Comparison of ENCODE assay signal across 7 cellular contexts in the genomic region with DNA sequence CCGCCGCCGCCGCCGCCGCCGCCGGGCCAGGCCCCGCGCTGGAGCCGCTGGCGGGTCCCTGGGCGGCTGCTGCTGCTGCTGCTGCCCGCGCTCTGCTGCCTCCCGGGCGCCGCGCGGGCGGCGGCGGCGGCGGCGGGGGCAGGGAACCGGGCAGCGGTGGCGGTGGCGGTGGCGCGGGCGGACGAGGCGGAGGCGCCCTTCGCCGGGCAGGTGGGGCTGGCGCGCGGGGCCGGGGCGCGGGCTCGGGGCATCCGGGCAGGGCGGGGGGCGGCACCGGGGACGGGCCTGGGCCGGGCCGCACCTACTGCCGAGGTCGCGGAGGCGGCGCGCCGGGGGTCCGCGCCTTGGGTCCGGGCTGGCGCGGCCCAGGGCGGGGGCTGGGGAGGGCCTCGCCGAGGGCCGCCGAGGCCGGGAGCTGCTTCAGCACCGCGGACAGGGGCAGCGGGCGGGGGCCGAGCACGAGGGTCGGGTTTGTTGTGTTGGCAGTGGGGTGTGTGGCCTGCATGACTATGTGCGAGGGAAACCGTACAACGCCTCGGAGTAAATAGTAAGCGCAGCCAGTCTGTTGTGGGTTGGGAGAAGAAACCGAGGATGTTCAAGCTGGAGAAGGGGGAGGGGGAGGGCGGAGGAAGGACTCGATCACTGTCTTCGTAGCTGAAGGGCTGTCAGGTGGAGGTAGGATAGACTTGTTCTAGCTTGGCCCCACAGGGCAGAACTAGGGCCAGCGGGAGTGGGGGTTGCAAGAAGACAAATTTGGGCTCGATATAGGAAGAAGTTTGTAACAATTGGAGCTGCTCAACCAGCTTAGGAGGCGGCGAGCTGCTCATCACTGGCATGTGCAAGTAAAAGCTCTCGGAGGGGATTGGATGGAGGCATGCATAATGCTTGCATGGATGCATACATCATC. TPM values are rescaled to one million over a fixed set of nuclear protein-coding genes. Genes with fewer than 3 reads are reported as not detected.
DNase-seq lines count a peak whose midpoint lies in the region; ATAC-seq and TF ChIP-seq lines count a peak whose summit lies in the region.

No MANE protein-coding gene starts in this region.

- no peak overlapping the region for H3K27ac ChIP-seq in neuronal stem cell (replicated peaks; ENCODE audit: low read length)

- H3K79me1 ChIP-seq in neuronal stem cell (ENCODE audit: low read depth, low read length), result no peaks in the 10 kb centered on the region

- no peaks in the 10 kb centered on the region for H3K9me3 Mint-ChIP-seq in activated T-helper 17 cell treated with anti-CD3 and anti-CD28 coated beads, Interleukin-2, amount 50 U/mL, for 72 hours
- H3K9me3 Mint-ChIP-seq in type B pancreatic cell, result no peaks in the 10 kb centered on the region

- H3K27me3 ChIP-seq in neuronal stem cell (ENCODE audit: control insufficient read depth in 3 of 3, insufficient read depth in 3 of 3, low read depth in 1 of 3, low read length in 3 of 3), result peaks cover 3 to 60% (median 16%) of the 10 kb centered on the region in 3 experiments

- TF ChIP-seq CTCF in fibroblast of the aortic adventitia (IDR thresholded peaks at IDR 0.05; ENCODE audit: insufficient read depth, low read length) (no peak), type B pancreatic cell (conservative IDR thresholded peaks at IDR 0.05) (no peak)

- no peak overlapping the region for H3K27ac Mint-ChIP-seq in activated T-helper 17 cell treated with anti-CD3 and anti-CD28 coated beads, Interleukin-2, amount 50 U/mL, for 72 hours
- no peak overlapping the region for H3K27ac Mint-ChIP-seq in type B pancreatic cell

- peaks cover 0 to 7% of the 10 kb centered on the region in 2 donors for H3K4me1 ChIP-seq in neuronal stem cell (ENCODE audit: control insufficient read depth in 2 of 2, insufficient read depth in 1 of 2, low read depth in 1 of 2, low read length in 2 of 2)

- H2BK15ac ChIP-seq in neuronal stem cell (ENCODE audit: low read length), result no peak overlapping the region

- peak overlapping the region; percentile 80 for H3K4me2 ChIP-seq in neuronal stem cell (ENCODE audit: insufficient read depth, low read length, poor library complexity, severe bottlenecking)

- ATAC-seq in activated T-helper 17 cell treated with anti-CD3 and anti-CD28 coated beads, Interleukin-2, amount 50 U/mL, for 72 hours (replicated peaks), result peak; percentile 68

- H3K4me1 Mint-ChIP-seq in activated T-helper 17 cell treated with anti-CD3 and anti-CD28 coated beads, Interleukin-2, amount 50 U/mL, for 72 hours, result peaks cover 6% of the 10 kb centered on the region
- no peaks in the 10 kb centered on the region for H3K4me1 Mint-ChIP-seq in type B pancreatic cell (ENCODE audit: unreplicated experiment)

- peak overlapping the region; percentile 24 for H2AFZ ChIP-seq in neuronal stem cell (ENCODE audit: low read length)

- H2BK5ac ChIP-seq in neuronal stem cell (ENCODE audit: low read length), result no peak overlapping the region

- H3K18ac ChIP-seq in neuronal stem cell (ENCODE audit: low read length), result no peak overlapping the region

- no peak overlapping the region for H3K23ac ChIP-seq in neuronal stem cell (ENCODE audit: low read depth, low read length, poor library complexity)

- no peak overlapping the region for H4K91ac ChIP-seq in neuronal stem cell (ENCODE audit: low read depth, low read length, poor library complexity)

- peak overlapping the region; percentile 9 for H3K4me3 ChIP-seq in fibroblast of the aortic adventitia (ENCODE audit: low read depth, low read length)
- peak overlapping the region; percentile 30 to 65 for H3K4me3 ChIP-seq in neuronal stem cell (ENCODE audit: low read length in 2 of 2)

- H3K27me3 Mint-ChIP-seq in activated T-helper 17 cell treated with anti-CD3 and anti-CD28 coated beads, Interleukin-2, amount 50 U/mL, for 72 hours, result peaks cover 27% of the 10 kb centered on the region
- peaks cover 67% of the 10 kb centered on the region for H3K27me3 Mint-ChIP-seq in type B pancreatic cell

- H3K9ac ChIP-seq in neuronal stem cell (ENCODE audit: low read depth, low read length, poor library complexity), result peak overlapping the region; percentile 27

- no CpG with 5 or more reads among the region's 91 CpGs for WGBS in neuronal stem cell (ENCODE audit: extremely low coverage in 2 of 2, insufficient read length in 2 of 2, insufficient replicate concordance in 1 of 2), 2 donors

- H3K14ac ChIP-seq in neuronal stem cell (ENCODE audit: low read length), result no peak overlapping the region

- H3K4me3 Mint-ChIP-seq in activated T-helper 17 cell treated with anti-CD3 and anti-CD28 coated beads, Interleukin-2, amount 50 U/mL, for 72 hours, result peak overlapping the region; percentile 68
- H3K4me3 Mint-ChIP-seq in type B pancreatic cell, result peak overlapping the region; percentile 84

- H2BK12ac ChIP-seq in neuronal stem cell (ENCODE audit: low read length), result no peak overlapping the region

- H3K9me3 ChIP-seq in neuronal stem cell (replicated peaks in 1 of 2; ENCODE audit: control insufficient read depth in 2 of 2, insufficient read depth in 1 of 2, low read depth in 1 of 2, low read length in 2 of 2), result no peaks in the 10 kb centered on the region

- no peak overlapping the region for H2BK120ac ChIP-seq in neuronal stem cell (ENCODE audit: low read depth, low read length)

- DNase-seq in GM19240 (ENCODE audit: insufficient read length, low spot score) (peak; percentile 31), NCI-H82 (lab: John Stamatoyannopoulos, UW) (peak; percentile 79), fibroblast of the aortic adventitia (ENCODE audit: low read depth) (peak; percentile 26), neuronal stem cell (ENCODE audit: low spot score) (peak; percentile 72), type B pancreatic cell (ENCODE audit: extremely low spot score, unreplicated experiment) (peak; percentile 81), OCI-M2 (lab: John Stamatoyannopoulos, UW; ENCODE audit: unreplicated experiment) (no peak)

- H4K8ac ChIP-seq in neuronal stem cell (ENCODE audit: low read depth, low read length), result no peak overlapping the region

- no peak overlapping the region for H3K4ac ChIP-seq in neuronal stem cell (ENCODE audit: low read length)

- H2AK5ac ChIP-seq in neuronal stem cell (ENCODE audit: low read depth, low read length), result no peak overlapping the region

- peaks cover 30% of the 10 kb centered on the region for H3K36me3 Mint-ChIP-seq in activated T-helper 17 cell treated with anti-CD3 and anti-CD28 coated beads, Interleukin-2, amount 50 U/mL, for 72 hours (ENCODE audit: low read depth)
- H3K36me3 Mint-ChIP-seq in type B pancreatic cell, result no peaks in the 10 kb centered on the region

- H3K36me3 ChIP-seq in neuronal stem cell (replicated peaks in 1 of 2; ENCODE audit: control insufficient read depth in 2 of 2, insufficient read depth in 2 of 2, low read length in 2 of 2), result no peaks in the 10 kb centered on the region

RNA-seq across cellular contexts. Expression of gene MMP24, which starts 0.5 kb away (rescaled TPM):
- under 1 TPM in 1 of 2 donors, not detected in 1; 0.04 TPM for total RNA-seq in activated T-helper 17 cell treated with anti-CD3 and anti-CD28 coated beads, Interleukin-2, amount 50 U/mL, for 72 hours
- 0.16 and 0.81 TPM in 2 replicates for total RNA-seq in fibroblast of the aortic adventitia (ENCODE audit: low replicate concordance)
- polyA plus RNA-seq in neuronal stem cell (2013, experiment 1 of 2), result 0.43 TPM
- 0.42 TPM for polyA plus RNA-seq in neuronal stem cell (2013, experiment 2 of 2)
- 2.2 and 2.6 TPM in 2 replicates for total RNA-seq in type B pancreatic cell (ENCODE audit: low replicate concordance)

RNA-seq across cellular contexts. Expression of gene MMP24OS, which starts 50.9 kb away (rescaled TPM):
- 100 to 1,000 TPM in 1 of 2 donors, 10 to 100 TPM in 1; 38.3 to 104 TPM for total RNA-seq in activated T-helper 17 cell treated with anti-CD3 and anti-CD28 coated beads, Interleukin-2, amount 50 U/mL, for 72 hours
- total RNA-seq in fibroblast of the aortic adventitia (ENCODE audit: low replicate concordance) (18.3 and 28.7 TPM in 2 replicates), type B pancreatic cell (ENCODE audit: low replicate concordance) (63.1 and 77.1 TPM in 2 replicates)
- polyA plus RNA-seq in neuronal stem cell (2013, experiment 1 of 2), result 33.2 TPM
- 34.0 TPM for polyA plus RNA-seq in neuronal stem cell (2013, experiment 2 of 2)

RNA-seq across cellular contexts. Expression of gene PROCR, which starts 55.2 kb away (rescaled TPM):
- 1 to 10 TPM; 1.8 to 2.5 TPM for total RNA-seq in activated T-helper 17 cell treated with anti-CD3 and anti-CD28 coated beads, Interleukin-2, amount 50 U/mL, for 72 hours
- total RNA-seq in fibroblast of the aortic adventitia (ENCODE audit: low replicate concordance), result 62.2 and 106 TPM in 2 replicates
- 2.6 TPM for polyA plus RNA-seq in neuronal stem cell (2013, experiment 1 of 2)
- polyA plus RNA-seq in neuronal stem cell (2013, experiment 2 of 2), result 2.7 TPM
- total RNA-seq in type B pancreatic cell (ENCODE audit: low replicate concordance), result 0.76 and 5.8 TPM in 2 replicates

RNA-seq across cellular contexts. Expression of gene EIF6, which starts 57.5 kb away (rescaled TPM):
- total RNA-seq in activated T-helper 17 cell treated with anti-CD3 and anti-CD28 coated beads, Interleukin-2, amount 50 U/mL, for 72 hours, result 100 to 1,000 TPM in 1 of 2 donors, 10 to 100 TPM in 1; 82.7 to 146 TPM
- total RNA-seq in fibroblast of the aortic adventitia (ENCODE audit: low replicate concordance) (17.0 and 120 TPM in 2 replicates), type B pancreatic cell (ENCODE audit: low replicate concordance) (124 and 185 TPM in 2 replicates)
- 62.1 TPM for polyA plus RNA-seq in neuronal stem cell (2013, experiment 1 of 2)
- polyA plus RNA-seq in neuronal stem cell (2013, experiment 2 of 2), result 63.4 TPM
